ENCODE assay signal across 8 cellular contexts in the genomic region with DNA sequence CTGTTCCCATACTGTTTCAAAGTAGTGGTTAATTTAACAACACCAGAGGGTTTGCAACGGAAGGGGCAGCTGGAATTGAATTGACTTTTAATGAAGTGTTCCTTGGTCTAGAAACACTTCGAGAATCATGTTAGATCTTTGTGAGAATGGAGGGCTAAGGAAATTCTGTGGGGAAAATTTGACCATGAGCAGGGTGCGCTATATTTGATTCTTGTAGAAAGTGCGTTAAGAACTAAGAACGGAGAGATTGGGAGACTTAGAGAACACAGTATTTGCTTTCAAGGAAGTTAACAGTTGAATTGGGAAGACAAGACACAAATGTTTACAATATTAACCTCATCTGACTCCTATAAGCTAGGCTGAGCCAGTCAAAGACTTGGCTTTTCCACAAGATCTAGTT. TPM values are rescaled to one million over a fixed set of nuclear protein-coding genes. Genes with fewer than 3 reads are reported as not detected.
DNase-seq lines count a peak whose midpoint lies in the region; ATAC-seq and TF ChIP-seq lines count a peak whose summit lies in the region.

No MANE protein-coding gene starts in this region.

- H3K4me1 Mint-ChIP-seq in activated T-cell treated with anti-CD3 and anti-CD28 coated beads, Interleukin-2, amount 50 U/mL, for 4 hours (ENCODE audit: low read depth): peaks cover 43% of the 10 kb centered on the region

- no peak for TF ChIP-seq CTCF in kidney epithelial cell (IDR thresholded peaks at IDR 0.05; ENCODE audit: insufficient read depth, low read length, poor library complexity, severe bottlenecking)
- TF ChIP-seq CTCF in thoracic aorta (IDR thresholded peaks at IDR 0.05): no peak

- H3K27me3 Mint-ChIP-seq in activated T-cell treated with anti-CD3 and anti-CD28 coated beads, Interleukin-2, amount 50 U/mL, for 4 hours (ENCODE audit: low read depth): peaks cover 2% of the 10 kb centered on the region

- peak overlapping the region; percentile 100 for H3K4me3 ChIP-seq in adipocyte (ENCODE audit: low read length)
- H3K4me3 ChIP-seq in kidney epithelial cell (ENCODE audit: low read depth, low read length): peak overlapping the region; percentile 85
- H3K4me3 ChIP-seq in thoracic aorta: peak overlapping the region; percentile 95

- no peaks in the 10 kb centered on the region for H3K36me3 ChIP-seq in adipocyte (ENCODE audit: control insufficient read depth, insufficient read depth, low read length, severe bottlenecking)
- H3K36me3 ChIP-seq in kidney epithelial cell (ENCODE audit: control insufficient read depth, insufficient read depth, low read length): no peaks in the 10 kb centered on the region
- no peaks in the 10 kb centered on the region for H3K36me3 ChIP-seq in thoracic aorta

- peaks cover 7% of the 10 kb centered on the region for H3K9me3 ChIP-seq in adipocyte (ENCODE audit: control insufficient read depth, low read length)
- no peaks in the 10 kb centered on the region for H3K9me3 ChIP-seq in thoracic aorta

- H3K9ac ChIP-seq in adipocyte (ENCODE audit: low read length): peak overlapping the region; percentile 98

- ATAC-seq in activated T-cell treated with anti-CD3 and anti-CD28 coated beads, Interleukin-2, amount 50 U/mL, for 4 hours: no peak
- no peak for ATAC-seq in thoracic aorta (ENCODE audit: insufficient number of reproducible peaks, low FRiP score, low read depth)
- no peak for ATAC-seq in HG03135 (IDR thresholded peaks at IDR 0.05; ENCODE audit: unreplicated experiment)
- no peak for ATAC-seq in GM18909 (IDR thresholded peaks at IDR 0.05; ENCODE audit: poor library complexity, unreplicated experiment)

- peaks cover 9% of the 10 kb centered on the region for H3K36me3 Mint-ChIP-seq in activated T-cell treated with anti-CD3 and anti-CD28 coated beads, Interleukin-2, amount 50 U/mL, for 4 hours (ENCODE audit: insufficient read depth)

- H3K4me3 Mint-ChIP-seq in activated T-cell treated with anti-CD3 and anti-CD28 coated beads, Interleukin-2, amount 50 U/mL, for 4 hours: peak overlapping the region; percentile 95

- H3K27ac ChIP-seq in thoracic aorta: no peak overlapping the region

- no peak for DNase-seq in activated T-cell treated with anti-CD3 and anti-CD28 coated beads, Interleukin-2, amount 50 U/mL, for 4 hours
- DNase-seq in activated T-cell treated with anti-CD3 and anti-CD28 coated beads, Interleukin-2, amount 50 U/mL, for 1 hour: no peak
- DNase-seq in adipocyte (ENCODE audit: low read depth): no peak
- DNase-seq in kidney epithelial cell (ENCODE audit: low read depth): no peak
- DNase-seq in thoracic aorta (ENCODE audit: low spot score): no peak
- DNase-seq in COR-L47 (lab: John Stamatoyannopoulos, UW): no peak

- H3K9me3 Mint-ChIP-seq in activated T-cell treated with anti-CD3 and anti-CD28 coated beads, Interleukin-2, amount 50 U/mL, for 4 hours: no peaks in the 10 kb centered on the region

- H3K27me3 ChIP-seq in adipocyte (replicated peaks; ENCODE audit: control insufficient read depth, insufficient read depth, low read length) (no peaks in the 10 kb centered on the region), kidney epithelial cell (ENCODE audit: control insufficient read depth, insufficient read depth, low read length) (no peaks in the 10 kb centered on the region), thoracic aorta (replicated peaks; ENCODE audit: insufficient read depth) (no peaks in the 10 kb centered on the region)

- H3K4me1 ChIP-seq in adipocyte (ENCODE audit: control insufficient read depth, insufficient read depth, low read length) (peaks cover 18% of the 10 kb centered on the region), thoracic aorta (ENCODE audit: control insufficient read depth in 1 of 2, low read depth in 2 of 2) (peaks cover 11 to 23% of the 10 kb centered on the region in 2 donors)

RNA-seq across cellular contexts. Expression of gene ZNF212, which starts 1.2 kb away (rescaled TPM):
- 10 to 100 TPM; 19.3 to 22.4 (median 20.5) TPM for total RNA-seq in activated T-cell treated with anti-CD3 and anti-CD28 coated beads, Interleukin-2, amount 50 U/mL, for 4 hours
- total RNA-seq in kidney epithelial cell (6.7 and 8.7 TPM in 2 replicates), thoracic aorta (1 to 10 TPM; 6.6 to 8.3 TPM)

RNA-seq across cellular contexts. Expression of gene ZNF783, which starts 21.4 kb away (rescaled TPM):
- total RNA-seq in activated T-cell treated with anti-CD3 and anti-CD28 coated beads, Interleukin-2, amount 50 U/mL, for 4 hours: 10 to 100 TPM; 24.0 to 28.5 (median 24.5) TPM
- total RNA-seq in kidney epithelial cell (10.4 and 11.3 TPM in 2 replicates), thoracic aorta (10 to 100 TPM; 23.6 to 28.9 TPM)

RNA-seq across cellular contexts. Expression of gene ZNF282, which starts 45.3 kb away (rescaled TPM):
- 10 to 100 TPM; 36.1 to 39.7 (median 38.3) TPM for total RNA-seq in activated T-cell treated with anti-CD3 and anti-CD28 coated beads, Interleukin-2, amount 50 U/mL, for 4 hours
- total RNA-seq in kidney epithelial cell (32.0 and 32.3 TPM in 2 replicates), thoracic aorta (10 to 100 TPM; 11.1 to 20.7 TPM)
